ENCODE assay signal across 12 cellular contexts in genomic region chr4:8761824-8762205, GRCh38.
"Had no signal": no experiment of that assay in that cellular context is flagged by ENCODE, and none has a peak within 500 bp of the region (broad histone marks: within the 10 kb centered on the region; RNA-seq: fewer than 3 reads in every experiment).

No MANE protein-coding gene starts in this region.

- DNase-seq: activated CD4-positive, alpha-beta T cell treated with anti-CD3 and anti-CD28 coated beads, Interleukin-2, amount 10 ng/mL, durations not matched to agents 7 days and 5 days; activated CD4-positive, CD25-positive, alpha-beta regulatory T cell; activated CD8-positive, alpha-beta memory T cell treated with anti-CD3 and anti-CD28 coated beads for 24 hours; anterior cingulate cortex; foreskin melanocyte; heart right ventricle; stimulated activated CD4-positive, alpha-beta T cell treated with anti-CD3 and anti-CD28 coated beads, Interleukin-4, amount 100 ng/mL, for 4 hours; thyroid gland had no signal

- H3K4me3 ChIP-seq: heart right ventricle, lung, thyroid gland had no signal

- H3K27ac ChIP-seq: heart right ventricle, thyroid gland had no signal

- ATAC-seq: activated T-helper 17 cell treated with anti-CD3 and anti-CD28 coated beads, Interleukin-2, amount 50 U/mL, for 72 hours; naive thymus-derived CD8-positive, alpha-beta T cell; SK-N-SH treated with all-trans-retinoic acid at 6 μM for 48 hours had no signal

- H3K27me3 ChIP-seq: thyroid gland had no signal

- H3K4me1 ChIP-seq: heart right ventricle, thyroid gland had no signal

- H3K9me3 ChIP-seq: heart right ventricle, thyroid gland had no signal

- H3K36me3 ChIP-seq: heart right ventricle, thyroid gland had no signal
